ENCODE assay signal across 8 cellular contexts in the genomic region with DNA sequence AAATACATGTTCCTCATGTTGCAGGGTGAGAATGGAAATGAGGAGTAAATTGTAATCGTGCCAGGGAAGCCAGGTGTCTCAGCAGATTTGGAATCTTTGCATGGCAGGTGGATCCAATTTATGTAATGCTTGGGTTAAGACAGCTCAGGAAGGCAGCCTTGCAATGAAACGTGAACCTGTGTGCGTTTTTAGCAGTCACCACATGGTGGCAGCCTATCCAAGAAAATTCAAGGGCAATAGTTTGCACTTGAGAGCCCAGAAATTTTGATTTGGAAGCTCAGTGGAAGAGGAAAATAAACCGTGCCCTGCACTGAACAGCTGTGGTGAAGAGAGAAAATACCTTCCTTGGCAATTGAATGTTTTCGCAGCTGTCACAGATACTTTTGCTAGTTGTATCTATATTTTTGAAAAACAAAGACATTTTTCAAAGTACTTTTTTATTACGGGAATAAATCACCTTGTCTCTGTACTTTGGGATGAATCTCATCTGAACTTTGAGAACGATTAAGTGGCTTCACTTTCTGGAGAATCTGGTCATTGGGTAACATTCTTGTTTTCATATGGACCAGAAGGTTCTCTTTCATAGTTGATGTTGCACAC. TPM values are rescaled to one million over a fixed set of nuclear protein-coding genes. Genes with fewer than 3 reads are reported as not detected.
DNase-seq lines count a peak whose midpoint lies in the region; ATAC-seq and TF ChIP-seq lines count a peak whose summit lies in the region.

No MANE protein-coding gene starts in this region.

- H3K9me3 ChIP-seq in parathyroid adenoma (ENCODE audit: control insufficient read depth, low read length), result no peaks in the 10 kb centered on the region

- H3K9ac ChIP-seq in KMS-11, result no peak overlapping the region
- no peak overlapping the region for H3K9ac ChIP-seq in parathyroid adenoma

- H3K4me2 ChIP-seq in KMS-11 (no peak overlapping the region), parathyroid adenoma (ENCODE audit: low read length) (peak overlapping the region; percentile 3)

- H3K4me3 ChIP-seq in KMS-11 (IDR thresholded peaks at IDR 0.05; ENCODE audit: insufficient read depth, low read depth, low read length) (no peak overlapping the region), parathyroid adenoma (ENCODE audit: low read depth, low read length) (peak overlapping the region; percentile 0)

- H2AFZ ChIP-seq in KMS-11 (ENCODE audit: low read depth) (no peak overlapping the region), parathyroid adenoma (no peak overlapping the region)

- H3K36me3 ChIP-seq in KMS-11 (ENCODE audit: insufficient read depth) (no peaks in the 10 kb centered on the region), parathyroid adenoma (ENCODE audit: control insufficient read depth, insufficient read depth, low read length) (no peaks in the 10 kb centered on the region)

- H4K20me1 ChIP-seq in KMS-11 (ENCODE audit: insufficient read depth), result 0 out of 2 replicates have a peak, but pooled peaks cover 4% of the 10 kb centered on the region

- H3K4me1 ChIP-seq in KMS-11 (ENCODE audit: low read depth, poor library complexity, severe bottlenecking) (peaks cover 51% of the 10 kb centered on the region), parathyroid adenoma (no peaks in the 10 kb centered on the region)

- H3K27ac ChIP-seq in KMS-11 (no peak overlapping the region), parathyroid adenoma (no peak overlapping the region)

- H3K27me3 ChIP-seq in KMS-11 (ENCODE audit: insufficient read depth, low read depth) (no peaks in the 10 kb centered on the region), parathyroid adenoma (ENCODE audit: control insufficient read depth, insufficient read depth, low read length) (no peaks in the 10 kb centered on the region)

- H3K79me2 ChIP-seq in KMS-11 (ENCODE audit: insufficient read depth, low read depth), result no peaks in the 10 kb centered on the region; the same call in 1 of the 2 replicates
- H3K79me2 ChIP-seq in parathyroid adenoma, result no peaks in the 10 kb centered on the region

- ATAC-seq in GM18517 (IDR thresholded peaks at IDR 0.05; ENCODE audit: unreplicated experiment), result peak; percentile 52

- DNase-seq in AG08395 (ENCODE audit: low spot score) (peak; percentile 60), RPMI7951 (ENCODE audit: low read depth) (peak; percentile 65), globus pallidus (ENCODE audit: low spot score) (peak; percentile 69), ureter (ENCODE audit: low spot score) (peak; percentile 78)
- peak; percentile 83 for DNase-seq in activated effector memory CD4-positive, alpha-beta T cell treated with anti-CD3 and anti-CD28 coated beads, Interleukin-2, amount 50 U/mL, for 16 hours

- TF ChIP-seq CTCF in KMS-11 (conservative IDR thresholded peaks at IDR 0.05; ENCODE audit: low read depth, low read length) (peak; percentile 85), parathyroid adenoma (IDR thresholded peaks at IDR 0.05) (peak; percentile 86)

RNA-seq across cellular contexts. Expression of gene MTHFD1L, which starts 26.5 kb away (rescaled TPM):
- 21.5 and 21.6 TPM in 2 replicates for total RNA-seq in RPMI7951 (2014; rRNA removed; shearing (Covaris generic))
- 74.5 TPM for total RNA-seq in ureter
